ENCODE assay signal across 1 cellular context in the genomic region with DNA sequence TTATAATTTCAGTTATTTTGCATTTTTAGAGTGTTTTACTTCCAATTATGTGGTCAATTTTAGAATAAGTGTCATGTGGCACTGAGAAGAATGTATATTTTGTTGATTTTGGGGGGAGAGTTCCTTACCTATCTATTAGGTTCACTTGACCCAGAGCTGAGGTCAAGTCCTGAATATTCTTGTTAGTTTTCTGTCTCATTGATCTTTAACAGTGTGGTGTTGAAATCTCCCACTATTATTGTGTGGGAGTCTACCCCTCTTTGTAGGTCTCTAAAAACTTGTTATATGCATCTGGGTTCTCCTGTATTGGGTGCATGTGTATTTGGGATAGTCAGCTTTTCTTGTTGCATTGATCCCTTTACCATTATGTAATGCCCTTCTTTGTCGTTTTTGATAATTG.
TF ChIP-seq lines count a peak whose summit lies in the region.

No MANE protein-coding gene starts in this region.

TF ChIP-seq in HepG2, 621 proteins besides CTCF, POLR2A, EP300 and RAD21 (continued from another document):
- TF ChIP-seq, protein P1, sequence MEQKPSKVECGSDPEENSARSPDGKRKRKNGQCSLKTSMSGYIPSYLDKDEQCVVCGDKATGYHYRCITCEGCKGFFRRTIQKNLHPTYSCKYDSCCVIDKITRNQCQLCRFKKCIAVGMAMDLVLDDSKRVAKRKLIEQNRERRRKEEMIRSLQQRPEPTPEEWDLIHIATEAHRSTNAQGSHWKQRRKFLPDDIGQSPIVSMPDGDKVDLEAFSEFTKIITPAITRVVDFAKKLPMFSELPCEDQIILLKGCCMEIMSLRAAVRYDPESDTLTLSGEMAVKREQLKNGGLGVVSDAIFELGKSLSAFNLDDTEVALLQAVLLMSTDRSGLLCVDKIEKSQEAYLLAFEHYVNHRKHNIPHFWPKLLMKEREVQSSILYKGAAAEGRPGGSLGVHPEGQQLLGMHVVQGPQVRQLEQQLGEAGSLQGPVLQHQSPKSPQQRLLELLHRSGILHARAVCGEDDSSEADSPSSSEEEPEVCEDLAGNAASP (CRISPR knock-in tag; IDR thresholded peaks at IDR 0.05; ENCODE audit: borderline replicate concordance), result peak; percentile 56; the same call in 1 of the 2 replicates
- TF ChIP-seq, protein P2, sequence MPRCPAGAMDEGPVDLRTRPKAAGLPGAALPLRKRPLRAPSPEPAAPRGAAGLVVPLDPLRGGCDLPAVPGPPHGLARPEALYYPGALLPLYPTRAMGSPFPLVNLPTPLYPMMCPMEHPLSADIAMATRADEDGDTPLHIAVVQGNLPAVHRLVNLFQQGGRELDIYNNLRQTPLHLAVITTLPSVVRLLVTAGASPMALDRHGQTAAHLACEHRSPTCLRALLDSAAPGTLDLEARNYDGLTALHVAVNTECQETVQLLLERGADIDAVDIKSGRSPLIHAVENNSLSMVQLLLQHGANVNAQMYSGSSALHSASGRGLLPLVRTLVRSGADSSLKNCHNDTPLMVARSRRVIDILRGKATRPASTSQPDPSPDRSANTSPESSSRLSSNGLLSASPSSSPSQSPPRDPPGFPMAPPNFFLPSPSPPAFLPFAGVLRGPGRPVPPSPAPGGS (CRISPR knock-in tag; IDR thresholded peaks at IDR 0.05), result no peak
- TF ChIP-seq RARA (CRISPR knock-in tag; IDR thresholded peaks at IDR 0.05) (peak; percentile 39; the same call in 1 of the 2 replicates), ZNF274 (CRISPR knock-in tag; IDR thresholded peaks at IDR 0.05) (no peak), HNRNPK (IDR thresholded peaks at IDR 0.05; ENCODE audit: low read depth, low read length, poor library complexity, severe bottlenecking) (no peak), ZNF776 (CRISPR knock-in tag; IDR thresholded peaks at IDR 0.05) (no peak), SOX13 (IDR thresholded peaks at IDR 0.05) (no peak), SOX13 (CRISPR knock-in tag; conservative IDR thresholded peaks at IDR 0.05 in 1 of 2, IDR thresholded peaks at IDR 0.05 in 1 of 2) (peak in 1 of 2 experiments; percentile 51; a peak in 1 of 4 replicates), THAP9 (CRISPR knock-in tag; IDR thresholded peaks at IDR 0.05; ENCODE audit: borderline replicate concordance) (no peak), HOXA5 (CRISPR knock-in tag; IDR thresholded peaks at IDR 0.05) (no peak), KDM5A (IDR thresholded peaks at IDR 0.05; ENCODE audit: borderline replicate concordance, low read length) (no peak), ZNF772 (CRISPR knock-in tag; IDR thresholded peaks at IDR 0.05) (no peak), ZKSCAN1 (IDR thresholded peaks at IDR 0.05; ENCODE audit: low read length) (no peak), CENPT (CRISPR knock-in tag; IDR thresholded peaks at IDR 0.05; ENCODE audit: low read depth) (no peak), ZBTB34 (CRISPR knock-in tag; IDR thresholded peaks at IDR 0.05) (no peak)
